Comparison of ENCODE assay signal across 9 cellular contexts in the genomic region with DNA sequence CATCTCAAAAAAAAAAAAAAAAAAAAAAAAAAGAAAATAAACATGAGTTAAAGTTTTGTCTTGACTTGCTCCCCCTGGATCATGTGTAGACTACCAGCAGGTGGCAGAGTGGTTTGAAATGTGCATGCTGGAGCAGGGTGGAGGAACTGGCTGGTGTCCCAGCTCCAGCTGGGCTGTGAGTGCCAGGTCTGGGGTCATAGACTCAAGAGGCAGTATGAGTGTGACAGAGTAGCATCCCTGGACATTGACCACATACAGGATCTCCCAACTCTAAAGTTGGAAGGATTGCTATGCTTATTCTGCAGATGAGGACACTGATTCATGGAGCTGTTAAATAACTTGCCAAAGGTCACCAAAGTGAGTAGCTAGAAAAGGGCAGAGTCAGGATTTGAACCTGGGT.
DNase-seq lines count a peak whose midpoint lies in the region; ATAC-seq and TF ChIP-seq lines count a peak whose summit lies in the region.
"Had no signal": no experiment of that assay in that cellular context is flagged by ENCODE, and none has a peak within 500 bp of the region (broad histone marks: within the 10 kb centered on the region; RNA-seq: fewer than 3 reads in every experiment).

No MANE protein-coding gene starts in this region.

- H3K4me1 Mint-ChIP-seq in glutamatergic neuron (ENCODE audit: low read depth, unreplicated experiment), result no peaks in the 10 kb centered on the region
- H3K4me1 Mint-ChIP-seq: CD4-positive, CD25-positive, alpha-beta regulatory T cell had no signal

- H3K36me3 Mint-ChIP-seq in glutamatergic neuron (ENCODE audit: unreplicated experiment), result no peaks in the 10 kb centered on the region
- H3K36me3 Mint-ChIP-seq: CD4-positive, CD25-positive, alpha-beta regulatory T cell had no signal

- H3F3A ChIP-seq in smooth muscle cell (ENCODE audit: low read depth), result no peaks in the 10 kb centered on the region

- ATAC-seq in GM21528 (IDR thresholded peaks at IDR 0.05; ENCODE audit: low FRiP score, unreplicated experiment), result no peak

- no peaks in the 10 kb centered on the region for H3K79me2 ChIP-seq in smooth muscle cell (ENCODE audit: low read depth)

- no peaks in the 10 kb centered on the region for H3K4me1 ChIP-seq in smooth muscle cell (ENCODE audit: low read depth)

- DNase-seq in NCI-H82 (lab: John Stamatoyannopoulos, UW), result peak; percentile 3
- no peak for DNase-seq in NCI-H82 treated with DMSO at 0.1 percent for 48 hours (lab: John Stamatoyannopoulos, UW; ENCODE audit: unreplicated experiment)
- DNase-seq in RPMI8226, result peak; percentile 33
- no peak for DNase-seq in glutamatergic neuron
- DNase-seq in smooth muscle cell (lab: John Stamatoyannopoulos, UW; ENCODE audit: unreplicated experiment), result no peak
- no peak for DNase-seq in CD1c-positive myeloid dendritic cell (ENCODE audit: extremely low spot score)
- no peak for DNase-seq in SKM-1 treated with dmso at 0.1 percent for 144 hours (lab: John Stamatoyannopoulos, UW; ENCODE audit: unreplicated experiment)
- DNase-seq: CD4-positive, CD25-positive, alpha-beta regulatory T cell had no signal

- H3K27me3 Mint-ChIP-seq in glutamatergic neuron (ENCODE audit: unreplicated experiment), result peaks cover 2% of the 10 kb centered on the region
- H3K27me3 Mint-ChIP-seq: CD4-positive, CD25-positive, alpha-beta regulatory T cell had no signal

- H3K4me2 ChIP-seq in smooth muscle cell, result no peak overlapping the region

- TF ChIP-seq CTCF in glutamatergic neuron (IDR thresholded peaks at IDR 0.05; ENCODE audit: partially characterized antibody, unreplicated experiment) (peak; percentile 36), smooth muscle cell (IDR thresholded peaks at IDR 0.05; ENCODE audit: borderline replicate concordance, insufficient read depth, poor library complexity, severe bottlenecking) (peak; percentile 25)

- H3K9ac ChIP-seq in smooth muscle cell (ENCODE audit: low read depth), result no peak overlapping the region

- H3K27me3 ChIP-seq in smooth muscle cell (ENCODE audit: low read depth), result peaks cover 38% of the 10 kb centered on the region

- no peak overlapping the region for H2AFZ ChIP-seq in smooth muscle cell (ENCODE audit: low read depth)

- no peak overlapping the region for H3K4me3 Mint-ChIP-seq in glutamatergic neuron (ENCODE audit: unreplicated experiment)
- H3K4me3 Mint-ChIP-seq: CD4-positive, CD25-positive, alpha-beta regulatory T cell had no signal

- no peak overlapping the region for H3K4me3 ChIP-seq in smooth muscle cell

- no peak overlapping the region for H3K27ac Mint-ChIP-seq in glutamatergic neuron (ENCODE audit: unreplicated experiment)
- H3K27ac Mint-ChIP-seq: CD4-positive, CD25-positive, alpha-beta regulatory T cell had no signal

- H4K20me1 ChIP-seq in smooth muscle cell (ENCODE audit: low read depth), result no peaks in the 10 kb centered on the region

- H3K9me3 Mint-ChIP-seq in glutamatergic neuron (ENCODE audit: unreplicated experiment), result no peaks in the 10 kb centered on the region

- no peak overlapping the region for H3K27ac ChIP-seq in smooth muscle cell (ENCODE audit: low read depth)

- H3K36me3 ChIP-seq in smooth muscle cell (ENCODE audit: low read depth), result no peaks in the 10 kb centered on the region

- no peaks in the 10 kb centered on the region for H3K9me3 ChIP-seq in smooth muscle cell (replicated peaks; ENCODE audit: low read depth)

Comparison
In these comparisons a context has a peak if more than half of its experiments do, and no peak if none do; other contexts are left out.
1. DNase-seq: peak in NCI-H82 (single experiment) and RPMI8226 (single experiment); none in NCI-H82 treated with DMSO at 0.1 percent for 48 hours (single experiment), glutamatergic neuron (single experiment), smooth muscle cell (single experiment), CD1c-positive myeloid dendritic cell (single experiment) and SKM-1 treated with dmso at 0.1 percent for 144 hours (single experiment).